1 cellular context compared by ENCODE assay signal in the genomic region with DNA sequence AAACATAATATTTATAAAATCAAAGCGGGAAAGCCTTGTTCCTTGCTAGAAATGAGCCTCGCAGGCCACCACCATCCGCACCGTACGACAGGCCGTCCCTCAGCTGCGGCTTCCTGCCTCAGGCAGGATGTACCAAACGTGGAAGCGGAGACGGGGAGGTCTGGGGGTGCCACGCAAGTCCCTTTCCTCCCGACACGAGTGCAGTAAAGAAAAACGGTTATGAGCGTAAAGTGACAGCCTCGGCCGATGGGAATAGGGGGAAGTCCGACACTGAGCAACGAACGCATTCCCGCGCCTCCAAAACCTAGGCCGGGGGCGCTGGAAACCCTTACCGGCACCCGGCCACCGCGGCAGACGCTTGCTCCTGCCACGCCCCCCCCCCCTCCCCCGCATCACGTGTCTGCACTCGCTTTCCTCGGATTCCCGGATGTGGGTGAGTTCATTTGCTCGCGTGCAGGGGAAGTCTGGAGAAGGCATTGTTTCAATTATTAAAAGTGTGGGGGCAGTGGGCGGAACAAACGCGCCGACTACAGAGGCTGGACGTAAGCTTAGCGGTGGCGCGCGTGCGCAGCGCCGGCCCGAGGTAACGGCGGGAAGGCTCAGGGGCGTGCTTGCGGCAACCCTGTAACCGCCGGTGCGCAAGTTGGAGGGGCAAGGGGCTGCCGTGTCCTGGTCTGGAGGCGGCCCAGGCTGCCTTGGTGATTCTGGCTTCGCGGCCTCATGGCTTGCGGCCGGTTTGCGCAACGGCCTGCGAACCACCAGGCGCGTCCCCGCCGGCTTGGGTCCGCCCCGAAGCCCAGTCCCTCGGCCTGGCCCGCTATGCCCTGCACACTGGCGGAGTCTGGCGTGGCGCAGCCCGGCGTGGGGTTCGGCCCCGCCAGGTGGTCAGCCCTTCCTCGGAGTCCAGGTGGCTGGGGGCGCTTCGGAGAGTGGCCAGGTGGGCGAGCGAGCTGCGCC.
TF ChIP-seq lines count a peak whose summit lies in the region.

ANAPC13 (minus strand) TSS at position 366 of the 957 bp plus-strand sequence. CDS start 3,081 bp downstream, outside the sequence.
CEP63 (plus strand) TSS at position 438 of the 957 bp plus-strand sequence. CDS start 9,264 bp downstream, outside the sequence.

TF ChIP-seq in SK-N-SH, 30 proteins besides CTCF, POLR2A, EP300 and RAD21 (continued from another document):
- TF ChIP-seq IRF3 (IDR thresholded peaks at IDR 0.05; ENCODE audit: low read depth, low read length) (no peak), ELF1 (IDR thresholded peaks at IDR 0.05) (peak; percentile 81), NRF1 (IDR thresholded peaks at IDR 0.05; ENCODE audit: low read depth, low read length) (peak; percentile 91), RXRA (IDR thresholded peaks at IDR 0.05; ENCODE audit: borderline replicate concordance, low read depth) (no peak)
- TF ChIP-seq, protein P1, sequence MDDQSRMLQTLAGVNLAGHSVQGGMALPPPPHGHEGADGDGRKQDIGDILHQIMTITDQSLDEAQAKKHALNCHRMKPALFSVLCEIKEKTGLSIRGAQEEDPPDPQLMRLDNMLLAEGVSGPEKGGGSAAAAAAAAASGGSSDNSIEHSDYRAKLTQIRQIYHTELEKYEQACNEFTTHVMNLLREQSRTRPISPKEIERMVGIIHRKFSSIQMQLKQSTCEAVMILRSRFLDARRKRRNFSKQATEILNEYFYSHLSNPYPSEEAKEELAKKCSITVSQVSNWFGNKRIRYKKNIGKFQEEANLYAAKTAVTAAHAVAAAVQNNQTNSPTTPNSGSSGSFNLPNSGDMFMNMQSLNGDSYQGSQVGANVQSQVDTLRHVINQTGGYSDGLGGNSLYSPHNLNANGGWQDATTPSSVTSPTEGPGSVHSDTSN (IDR thresholded peaks at IDR 0.05): peak; percentile 38
- TF ChIP-seq, protein P2, sequence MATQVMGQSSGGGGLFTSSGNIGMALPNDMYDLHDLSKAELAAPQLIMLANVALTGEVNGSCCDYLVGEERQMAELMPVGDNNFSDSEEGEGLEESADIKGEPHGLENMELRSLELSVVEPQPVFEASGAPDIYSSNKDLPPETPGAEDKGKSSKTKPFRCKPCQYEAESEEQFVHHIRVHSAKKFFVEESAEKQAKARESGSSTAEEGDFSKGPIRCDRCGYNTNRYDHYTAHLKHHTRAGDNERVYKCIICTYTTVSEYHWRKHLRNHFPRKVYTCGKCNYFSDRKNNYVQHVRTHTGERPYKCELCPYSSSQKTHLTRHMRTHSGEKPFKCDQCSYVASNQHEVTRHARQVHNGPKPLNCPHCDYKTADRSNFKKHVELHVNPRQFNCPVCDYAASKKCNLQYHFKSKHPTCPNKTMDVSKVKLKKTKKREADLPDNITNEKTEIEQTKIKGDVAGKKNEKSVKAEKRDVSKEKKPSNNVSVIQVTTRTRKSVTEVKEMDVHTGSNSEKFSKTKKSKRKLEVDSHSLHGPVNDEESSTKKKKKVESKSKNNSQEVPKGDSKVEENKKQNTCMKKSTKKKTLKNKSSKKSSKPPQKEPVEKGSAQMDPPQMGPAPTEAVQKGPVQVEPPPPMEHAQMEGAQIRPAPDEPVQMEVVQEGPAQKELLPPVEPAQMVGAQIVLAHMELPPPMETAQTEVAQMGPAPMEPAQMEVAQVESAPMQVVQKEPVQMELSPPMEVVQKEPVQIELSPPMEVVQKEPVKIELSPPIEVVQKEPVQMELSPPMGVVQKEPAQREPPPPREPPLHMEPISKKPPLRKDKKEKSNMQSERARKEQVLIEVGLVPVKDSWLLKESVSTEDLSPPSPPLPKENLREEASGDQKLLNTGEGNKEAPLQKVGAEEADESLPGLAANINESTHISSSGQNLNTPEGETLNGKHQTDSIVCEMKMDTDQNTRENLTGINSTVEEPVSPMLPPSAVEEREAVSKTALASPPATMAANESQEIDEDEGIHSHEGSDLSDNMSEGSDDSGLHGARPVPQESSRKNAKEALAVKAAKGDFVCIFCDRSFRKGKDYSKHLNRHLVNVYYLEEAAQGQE (IDR thresholded peaks at IDR 0.05; ENCODE audit: low read depth, low read length): peak; percentile 31; the same call in 1 of the 2 replicates
